In genomic region chr6:408599-409102, GRCh38 we compare ENCODE assay signal across 8 cellular contexts. TPM values are rescaled to one million over a fixed set of nuclear protein-coding genes. Genes with fewer than 3 reads are reported as not detected.
DNase-seq lines count a peak whose midpoint lies in the region.

No MANE protein-coding gene starts in this region.

- no peaks in the 10 kb centered on the region for H3K9me3 Mint-ChIP-seq in activated naive CD8-positive, alpha-beta T cell (ENCODE audit: low read depth)
- H3K9me3 Mint-ChIP-seq in immature natural killer cell: no peaks in the 10 kb centered on the region

- peak; percentile 55 for DNase-seq in DMS 273 (lab: John Stamatoyannopoulos, UW; ENCODE audit: unreplicated experiment)
- no peak for DNase-seq in DMS 273 treated with DMSO at 0.1 percent for 48 hours (lab: John Stamatoyannopoulos, UW)
- peak; percentile 64 for DNase-seq in M059J (ENCODE audit: low read depth)
- peak in 2 of 3 donors; percentile 22 to 25 for DNase-seq in immature natural killer cell
- DNase-seq in GF-D8 (lab: John Stamatoyannopoulos, UW): no peak
- no peak for DNase-seq in activated CD4-positive, CD25-positive, alpha-beta regulatory T cell (lab: John Stamatoyannopoulos, UW)
- no peak for DNase-seq in anterior cingulate cortex (lab: John Stamatoyannopoulos, UW)

- peak overlapping the region; percentile 83 for H3K27ac Mint-ChIP-seq in activated naive CD8-positive, alpha-beta T cell
- H3K27ac Mint-ChIP-seq in immature natural killer cell: peak overlapping the region in 1 of 6 donors; percentile 21

- peaks cover 60% of the 10 kb centered on the region for H3K4me1 Mint-ChIP-seq in activated naive CD8-positive, alpha-beta T cell (ENCODE audit: low read depth)
- H3K4me1 Mint-ChIP-seq in immature natural killer cell: peaks cover 0 to 3% of the 10 kb centered on the region in 2 donors

- H3K27me3 Mint-ChIP-seq in activated naive CD8-positive, alpha-beta T cell: no peaks in the 10 kb centered on the region
- H3K27me3 Mint-ChIP-seq in immature natural killer cell (ENCODE audit: low read depth in 3 of 3): peaks cover 0 to 9% (median 0%) of the 10 kb centered on the region in 3 donors

- no peak overlapping the region for H3K4me3 Mint-ChIP-seq in activated naive CD8-positive, alpha-beta T cell
- no peak overlapping the region for H3K4me3 Mint-ChIP-seq in immature natural killer cell

- H3K36me3 Mint-ChIP-seq in activated naive CD8-positive, alpha-beta T cell: peaks cover 52% of the 10 kb centered on the region
- H3K36me3 Mint-ChIP-seq in immature natural killer cell: peaks cover 0 to 20% (median 4%) of the 10 kb centered on the region in 3 donors

RNA-seq across cellular contexts. Expression of gene IRF4, which starts 17.1 kb away (rescaled TPM):
- 0.02 TPM in 1 of 2 replicates, not detected in the other for total RNA-seq in M059J (2014; rRNA removed; shearing (Covaris generic))
- polyA plus RNA-seq in immature natural killer cell: under 1 TPM; 0.41 to 0.98 (median 0.51) TPM

Comparison
In these comparisons a context has a peak if more than half of its experiments do, and no peak if none do; other contexts are left out.
1. DNase-seq: peak in DMS 273 (single experiment), M059J (single experiment) and immature natural killer cell (2 of 3); none in DMS 273 treated with DMSO at 0.1 percent for 48 hours (single experiment), GF-D8 (single experiment), activated CD4-positive, CD25-positive, alpha-beta regulatory T cell (0 of 4) and anterior cingulate cortex (0 of 58).